In the genomic region with DNA sequence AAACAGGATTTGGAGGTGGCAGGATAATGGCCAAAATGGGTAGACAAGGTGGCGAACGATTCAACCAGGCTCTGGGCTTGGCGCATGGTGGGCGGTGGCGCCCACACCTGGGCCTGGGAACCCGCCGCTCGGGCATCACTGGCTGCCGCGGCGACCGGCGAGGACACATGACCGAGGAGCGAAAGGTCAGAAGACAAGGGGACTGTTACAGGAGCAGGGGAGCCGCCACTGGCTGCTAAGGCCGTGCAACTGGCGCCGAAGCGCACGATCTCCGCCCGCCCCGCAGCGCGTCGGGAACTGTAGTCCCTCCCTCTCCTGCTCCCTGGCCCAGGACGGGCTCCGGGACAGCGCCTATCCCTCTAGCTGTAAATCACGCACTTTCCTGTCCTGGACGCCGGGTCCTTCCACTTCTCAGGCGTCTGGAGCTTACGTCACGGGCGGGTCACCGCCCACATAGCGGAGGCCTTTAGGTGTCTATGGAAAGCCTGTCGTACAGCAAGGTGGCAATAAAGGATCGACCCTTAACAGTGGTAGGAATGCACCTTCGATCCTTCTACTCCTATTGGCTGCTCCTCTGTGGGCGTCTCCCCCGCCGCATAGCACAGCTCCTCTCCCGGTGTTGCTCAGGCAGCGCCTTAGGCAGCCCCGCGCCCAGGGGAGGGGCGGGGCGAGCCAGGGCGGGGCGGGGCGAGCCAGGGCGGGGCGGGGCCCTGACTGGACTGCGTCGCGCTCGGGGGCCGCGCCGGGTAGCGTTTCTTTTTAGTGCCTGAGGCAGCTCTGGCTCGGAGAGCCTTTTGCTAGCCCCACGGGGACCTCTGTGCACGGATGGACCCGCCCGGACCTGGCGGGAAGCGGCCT, we compare ENCODE assay signal across 1 cellular context.
TF ChIP-seq lines count a peak whose summit lies in the region.

A gene with protein sequence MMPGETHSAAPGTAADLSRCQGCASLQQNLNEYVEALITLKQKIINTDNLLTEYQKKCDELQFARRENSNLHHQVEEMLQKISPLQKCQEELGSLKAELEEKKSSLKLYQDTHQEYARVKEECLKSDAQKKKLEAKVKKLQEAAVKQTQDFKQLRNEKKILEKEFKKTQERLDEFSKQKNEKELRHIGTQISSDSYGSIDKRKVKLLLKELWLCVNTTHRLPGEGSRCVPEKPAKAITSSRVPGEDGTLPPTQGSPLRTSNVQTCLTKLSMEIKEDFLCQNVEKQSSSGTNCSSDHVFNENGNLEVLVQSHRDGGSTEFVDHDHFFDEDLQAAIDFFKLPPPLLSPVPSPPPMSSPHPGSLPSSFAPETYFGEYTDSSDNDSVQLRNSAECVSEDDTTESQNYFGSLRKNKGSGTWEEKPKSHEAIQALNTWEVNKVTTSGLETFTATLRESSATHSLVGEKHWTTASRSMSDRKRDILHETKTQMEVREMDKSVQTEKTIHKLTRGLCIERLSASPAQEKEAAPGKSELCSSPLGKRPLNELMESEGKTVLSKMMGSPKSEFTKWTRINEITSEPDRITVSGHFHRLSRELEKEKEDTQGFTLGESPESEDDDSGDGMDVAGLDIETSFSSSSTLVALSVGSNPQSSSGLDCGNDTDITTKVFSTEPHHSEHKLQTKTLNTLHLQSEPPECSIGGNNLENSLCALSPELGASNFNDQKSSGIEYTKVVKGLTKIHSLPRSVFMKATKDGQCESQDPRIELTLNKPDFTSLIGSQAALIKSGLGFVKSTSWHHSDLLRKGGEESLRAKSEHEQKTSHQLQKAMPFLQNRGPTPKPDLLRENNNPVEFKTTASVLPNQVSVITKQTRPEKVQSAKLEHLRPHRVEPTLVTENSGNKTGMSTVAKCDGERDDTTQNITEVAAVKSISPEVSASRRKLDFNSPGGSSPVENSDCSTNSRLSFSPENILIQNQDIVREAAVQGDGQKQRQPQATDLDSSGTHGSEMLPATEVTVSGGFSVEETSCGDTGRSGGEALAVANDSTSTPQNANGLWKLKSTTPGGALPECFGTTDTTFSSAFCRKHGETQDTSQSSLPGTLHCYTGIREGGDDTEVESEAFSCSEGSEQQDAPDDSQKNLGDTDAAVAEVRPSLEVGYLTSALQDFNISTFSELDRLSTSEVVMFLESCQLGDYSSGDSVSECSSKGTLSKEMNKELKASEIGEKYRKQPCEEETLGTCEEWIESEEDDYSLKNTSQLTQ (N-terminal part only) (plus strand): TSS at position 717 of the 858 bp plus-strand sequence. CDS start 239 bp downstream, outside the sequence.

TF ChIP-seq in HepG2, 621 proteins besides CTCF, POLR2A, EP300 and RAD21 (continued from another document and continues in another):
- TF ChIP-seq, protein P1, sequence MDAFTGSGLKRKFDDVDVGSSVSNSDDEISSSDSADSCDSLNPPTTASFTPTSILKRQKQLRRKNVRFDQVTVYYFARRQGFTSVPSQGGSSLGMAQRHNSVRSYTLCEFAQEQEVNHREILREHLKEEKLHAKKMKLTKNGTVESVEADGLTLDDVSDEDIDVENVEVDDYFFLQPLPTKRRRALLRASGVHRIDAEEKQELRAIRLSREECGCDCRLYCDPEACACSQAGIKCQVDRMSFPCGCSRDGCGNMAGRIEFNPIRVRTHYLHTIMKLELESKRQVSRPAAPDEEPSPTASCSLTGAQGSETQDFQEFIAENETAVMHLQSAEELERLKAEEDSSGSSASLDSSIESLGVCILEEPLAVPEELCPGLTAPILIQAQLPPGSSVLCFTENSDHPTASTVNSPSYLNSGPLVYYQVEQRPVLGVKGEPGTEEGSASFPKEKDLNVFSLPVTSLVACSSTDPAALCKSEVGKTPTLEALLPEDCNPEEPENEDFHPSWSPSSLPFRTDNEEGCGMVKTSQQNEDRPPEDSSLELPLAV (CRISPR knock-in tag; conservative IDR thresholded peaks at IDR 0.05; ENCODE audit: low read depth) = no peak
- no peak for TF ChIP-seq FOXP1 (IDR thresholded peaks at IDR 0.05)
- TF ChIP-seq FOXP1 (CRISPR knock-in tag; IDR thresholded peaks at IDR 0.05) = no peak
- no peak; the same call in 1 of the 2 replicates for TF ChIP-seq SAFB2 (CRISPR knock-in tag; IDR thresholded peaks at IDR 0.05; ENCODE audit: borderline replicate concordance, low read depth)
- no peak for TF ChIP-seq KLF9 (CRISPR knock-in tag; IDR thresholded peaks at IDR 0.05; ENCODE audit: low read depth)
- TF ChIP-seq ZNF772 (CRISPR knock-in tag; IDR thresholded peaks at IDR 0.05) = peak; percentile 15; the same call in 1 of the 2 replicates
- no peak for TF ChIP-seq ZNF670 (CRISPR knock-in tag; IDR thresholded peaks at IDR 0.05; ENCODE audit: borderline replicate concordance)
- no peak for TF ChIP-seq ELF4 (CRISPR knock-in tag; IDR thresholded peaks at IDR 0.05; ENCODE audit: borderline replicate concordance)
- TF ChIP-seq, protein P2, sequence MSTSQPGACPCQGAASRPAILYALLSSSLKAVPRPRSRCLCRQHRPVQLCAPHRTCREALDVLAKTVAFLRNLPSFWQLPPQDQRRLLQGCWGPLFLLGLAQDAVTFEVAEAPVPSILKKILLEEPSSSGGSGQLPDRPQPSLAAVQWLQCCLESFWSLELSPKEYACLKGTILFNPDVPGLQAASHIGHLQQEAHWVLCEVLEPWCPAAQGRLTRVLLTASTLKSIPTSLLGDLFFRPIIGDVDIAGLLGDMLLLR (CRISPR knock-in tag; IDR thresholded peaks at IDR 0.05) = no peak
- peak; percentile 80; the same call in 1 of the 2 replicates for TF ChIP-seq ZNF414 (CRISPR knock-in tag; IDR thresholded peaks at IDR 0.05)
- TF ChIP-seq MAFF (IDR thresholded peaks at IDR 0.05; ENCODE audit: low read depth, low read length) = no peak
- TF ChIP-seq NFE2L2 (IDR thresholded peaks at IDR 0.05; ENCODE audit: low read length) = no peak
- no peak for TF ChIP-seq SOX13 (IDR thresholded peaks at IDR 0.05)
- peak in 1 of 2 experiments; percentile 36; a peak in 1 of 4 replicates for TF ChIP-seq SOX13 (CRISPR knock-in tag; conservative IDR thresholded peaks at IDR 0.05 in 1 of 2, IDR thresholded peaks at IDR 0.05 in 1 of 2)
- no peak for TF ChIP-seq ZNF562 (CRISPR knock-in tag; IDR thresholded peaks at IDR 0.05; ENCODE audit: borderline replicate concordance)
- no peak for TF ChIP-seq REST (IDR thresholded peaks at IDR 0.05; ENCODE audit: borderline replicate concordance in 1 of 2, low read depth in 1 of 2, low read length in 2 of 2)
- TF ChIP-seq, protein P3, sequence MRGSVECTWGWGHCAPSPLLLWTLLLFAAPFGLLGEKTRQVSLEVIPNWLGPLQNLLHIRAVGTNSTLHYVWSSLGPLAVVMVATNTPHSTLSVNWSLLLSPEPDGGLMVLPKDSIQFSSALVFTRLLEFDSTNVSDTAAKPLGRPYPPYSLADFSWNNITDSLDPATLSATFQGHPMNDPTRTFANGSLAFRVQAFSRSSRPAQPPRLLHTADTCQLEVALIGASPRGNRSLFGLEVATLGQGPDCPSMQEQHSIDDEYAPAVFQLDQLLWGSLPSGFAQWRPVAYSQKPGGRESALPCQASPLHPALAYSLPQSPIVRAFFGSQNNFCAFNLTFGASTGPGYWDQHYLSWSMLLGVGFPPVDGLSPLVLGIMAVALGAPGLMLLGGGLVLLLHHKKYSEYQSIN (CRISPR knock-in tag; IDR thresholded peaks at IDR 0.05; ENCODE audit: borderline replicate concordance) = no peak
- TF ChIP-seq, protein P4, sequence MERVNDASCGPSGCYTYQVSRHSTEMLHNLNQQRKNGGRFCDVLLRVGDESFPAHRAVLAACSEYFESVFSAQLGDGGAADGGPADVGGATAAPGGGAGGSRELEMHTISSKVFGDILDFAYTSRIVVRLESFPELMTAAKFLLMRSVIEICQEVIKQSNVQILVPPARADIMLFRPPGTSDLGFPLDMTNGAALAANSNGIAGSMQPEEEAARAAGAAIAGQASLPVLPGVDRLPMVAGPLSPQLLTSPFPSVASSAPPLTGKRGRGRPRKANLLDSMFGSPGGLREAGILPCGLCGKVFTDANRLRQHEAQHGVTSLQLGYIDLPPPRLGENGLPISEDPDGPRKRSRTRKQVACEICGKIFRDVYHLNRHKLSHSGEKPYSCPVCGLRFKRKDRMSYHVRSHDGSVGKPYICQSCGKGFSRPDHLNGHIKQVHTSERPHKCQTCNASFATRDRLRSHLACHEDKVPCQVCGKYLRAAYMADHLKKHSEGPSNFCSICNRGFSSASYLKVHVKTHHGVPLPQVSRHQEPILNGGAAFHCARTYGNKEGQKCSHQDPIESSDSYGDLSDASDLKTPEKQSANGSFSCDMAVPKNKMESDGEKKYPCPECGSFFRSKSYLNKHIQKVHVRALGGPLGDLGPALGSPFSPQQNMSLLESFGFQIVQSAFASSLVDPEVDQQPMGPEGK (CRISPR knock-in tag; IDR thresholded peaks at IDR 0.05) = no peak; the same call in 1 of the 2 replicates
- TF ChIP-seq ZNF552 (CRISPR knock-in tag; IDR thresholded peaks at IDR 0.05; ENCODE audit: borderline replicate concordance) = no peak
- TF ChIP-seq, protein P5, sequence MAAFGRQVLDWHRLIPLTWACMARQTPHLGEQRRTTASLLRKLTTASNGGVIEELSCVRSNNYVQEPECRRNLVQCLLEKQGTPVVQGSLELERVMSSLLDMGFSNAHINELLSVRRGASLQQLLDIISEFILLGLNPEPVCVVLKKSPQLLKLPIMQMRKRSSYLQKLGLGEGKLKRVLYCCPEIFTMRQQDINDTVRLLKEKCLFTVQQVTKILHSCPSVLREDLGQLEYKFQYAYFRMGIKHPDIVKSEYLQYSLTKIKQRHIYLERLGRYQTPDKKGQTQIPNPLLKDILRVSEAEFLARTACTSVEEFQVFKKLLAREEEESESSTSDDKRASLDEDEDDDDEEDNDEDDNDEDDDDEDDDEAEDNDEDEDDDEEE (CRISPR knock-in tag; IDR thresholded peaks at IDR 0.05) = no peak
- peak; percentile 23; the same call in 1 of the 2 replicates for TF ChIP-seq MNT (IDR thresholded peaks at IDR 0.05)
- no peak for TF ChIP-seq ZFAT (CRISPR knock-in tag; conservative IDR thresholded peaks at IDR 0.05)
- 0 out of 2 replicates have a peak, but pooled peaks have one; percentile 23 for TF ChIP-seq ZNF547 (CRISPR knock-in tag; IDR thresholded peaks at IDR 0.05)
- TF ChIP-seq DZIP1 (CRISPR knock-in tag; IDR thresholded peaks at IDR 0.05) = peak; percentile 87
- TF ChIP-seq ISL2 (CRISPR knock-in tag; IDR thresholded peaks at IDR 0.05) = peak; percentile 61; the same call in 1 of the 2 replicates
- 0 out of 2 replicates have a peak, but pooled peaks have one; percentile 34 for TF ChIP-seq TGIF2 (CRISPR knock-in tag; IDR thresholded peaks at IDR 0.05)
- peak; percentile 64; the same call in 1 of the 2 replicates for TF ChIP-seq SP5 (CRISPR knock-in tag; IDR thresholded peaks at IDR 0.05; ENCODE audit: borderline replicate concordance, low read depth)
